In genomic region chr18:8603663-8604520, GRCh38 we compare ENCODE assay signal across 1 cellular context.
TF ChIP-seq lines count a peak whose summit lies in the region.

No MANE protein-coding gene starts in this region.

TF ChIP-seq in WTC11, 78 proteins besides CTCF, POLR2A, EP300 and RAD21 (continued from another document):
- TF ChIP-seq ATF6 (CRISPR knock-in tag; IDR thresholded peaks at IDR 0.05) (no peak), CREB1 (CRISPR knock-in tag; IDR thresholded peaks at IDR 0.05) (no peak), ZNF532 (CRISPR knock-in tag; IDR thresholded peaks at IDR 0.05; ENCODE audit: borderline replicate concordance) (no peak), ZNF425 (CRISPR knock-in tag; conservative IDR thresholded peaks at IDR 0.05) (no peak), CREM (CRISPR knock-in tag; IDR thresholded peaks at IDR 0.05) (no peak), ZMAT4 (CRISPR knock-in tag; IDR thresholded peaks at IDR 0.05) (no peak)
TF ChIP-seq in WTC11: peak in this region for 0.
